In genomic region chr2:199558156-199558555, GRCh38 we compare ENCODE assay signal across 8 cellular contexts.
"Had no signal": no experiment of that assay in that cellular context is flagged by ENCODE, and none has a peak within 500 bp of the region (broad histone marks: within the 10 kb centered on the region; RNA-seq: fewer than 3 reads in every experiment).

No MANE protein-coding gene starts in this region.

- H3K9me3 Mint-ChIP-seq: H9 had no signal

- H3K4me3 ChIP-seq: GM23248, HAP-1 had no signal

- H3K9me3 ChIP-seq: HAP-1 had no signal

- H3K36me3 ChIP-seq: HAP-1 had no signal

- H3K9ac ChIP-seq: GM23248 had no signal

- H2AFZ ChIP-seq: GM23248 had no signal

- H3K4me3 Mint-ChIP-seq: H9, HFFc6 had no signal

- H3K27ac Mint-ChIP-seq: H9, HFFc6 had no signal

- DNase-seq: GM23248, GOT3, H7, H9, HCEC 1CT, HFFc6 had no signal

- ATAC-seq: HCT116 had no signal

- H3K4me1 Mint-ChIP-seq: H9 had no signal

- H3K27ac ChIP-seq: GM23248 had no signal

- H3K4me1 ChIP-seq: HAP-1 had no signal
